In genomic region chr21:38300180-38300579, GRCh38 we compare ENCODE assay signal across 1 cellular context.
TF ChIP-seq lines count a peak whose summit lies in the region.

No MANE protein-coding gene starts in this region.

TF ChIP-seq in A549, 52 proteins besides CTCF, POLR2A, EP300 and RAD21 (continued from another document):
- TF ChIP-seq RNF2 (IDR thresholded peaks at IDR 0.05; ENCODE audit: borderline replicate concordance, low read depth), result no peak
- TF ChIP-seq CBX2 (IDR thresholded peaks at IDR 0.05; ENCODE audit: borderline replicate concordance, low read depth), result no peak
- TF ChIP-seq ELK1 (IDR thresholded peaks at IDR 0.05; ENCODE audit: low read depth, low read length), result no peak
- TF ChIP-seq, protein P1, sequence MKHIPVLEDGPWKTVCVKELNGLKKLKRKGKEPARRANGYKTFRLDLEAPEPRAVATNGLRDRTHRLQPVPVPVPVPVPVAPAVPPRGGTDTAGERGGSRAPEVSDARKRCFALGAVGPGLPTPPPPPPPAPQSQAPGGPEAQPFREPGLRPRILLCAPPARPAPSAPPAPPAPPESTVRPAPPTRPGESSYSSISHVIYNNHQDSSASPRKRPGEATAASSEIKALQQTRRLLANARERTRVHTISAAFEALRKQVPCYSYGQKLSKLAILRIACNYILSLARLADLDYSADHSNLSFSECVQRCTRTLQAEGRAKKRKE (CRISPR knock-in tag; IDR thresholded peaks at IDR 0.05; ENCODE audit: low read depth), result no peak
- no peak for TF ChIP-seq HOXB13 (CRISPR knock-in tag; IDR thresholded peaks at IDR 0.05; ENCODE audit: low read depth)
- no peak for TF ChIP-seq EHMT2 (IDR thresholded peaks at IDR 0.05; ENCODE audit: low read depth)
- TF ChIP-seq CHD4 (IDR thresholded peaks at IDR 0.05; ENCODE audit: borderline replicate concordance), result no peak
- no peak for TF ChIP-seq JUN (IDR thresholded peaks at IDR 0.05)
- TF ChIP-seq, protein P2, sequence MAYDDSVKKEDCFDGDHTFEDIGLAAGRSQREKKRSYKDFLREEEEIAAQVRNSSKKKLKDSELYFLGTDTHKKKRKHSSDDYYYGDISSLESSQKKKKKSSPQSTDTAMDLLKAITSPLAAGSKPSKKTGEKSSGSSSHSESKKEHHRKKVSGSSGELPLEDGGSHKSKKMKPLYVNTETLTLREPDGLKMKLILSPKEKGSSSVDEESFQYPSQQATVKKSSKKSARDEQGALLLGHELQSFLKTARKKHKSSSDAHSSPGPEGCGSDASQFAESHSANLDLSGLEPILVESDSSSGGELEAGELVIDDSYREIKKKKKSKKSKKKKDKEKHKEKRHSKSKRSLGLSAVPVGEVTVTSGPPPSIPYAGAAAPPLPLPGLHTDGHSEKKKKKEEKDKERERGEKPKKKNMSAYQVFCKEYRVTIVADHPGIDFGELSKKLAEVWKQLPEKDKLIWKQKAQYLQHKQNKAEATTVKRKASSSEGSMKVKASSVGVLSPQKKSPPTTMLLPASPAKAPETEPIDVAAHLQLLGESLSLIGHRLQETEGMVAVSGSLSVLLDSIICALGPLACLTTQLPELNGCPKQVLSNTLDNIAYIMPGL (CRISPR knock-in tag; IDR thresholded peaks at IDR 0.05; ENCODE audit: borderline replicate concordance), result no peak
- TF ChIP-seq MAZ (IDR thresholded peaks at IDR 0.05; ENCODE audit: borderline replicate concordance, low read depth, low read length), result no peak
- TF ChIP-seq RCOR1 (IDR thresholded peaks at IDR 0.05; ENCODE audit: low read depth, low read length), result no peak
- TF ChIP-seq RARB (CRISPR knock-in tag; IDR thresholded peaks at IDR 0.05), result no peak
- TF ChIP-seq, protein P3, sequence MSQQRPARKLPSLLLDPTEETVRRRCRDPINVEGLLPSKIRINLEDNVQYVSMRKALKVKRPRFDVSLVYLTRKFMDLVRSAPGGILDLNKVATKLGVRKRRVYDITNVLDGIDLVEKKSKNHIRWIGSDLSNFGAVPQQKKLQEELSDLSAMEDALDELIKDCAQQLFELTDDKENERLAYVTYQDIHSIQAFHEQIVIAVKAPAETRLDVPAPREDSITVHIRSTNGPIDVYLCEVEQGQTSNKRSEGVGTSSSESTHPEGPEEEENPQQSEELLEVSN (IDR thresholded peaks at IDR 0.05; ENCODE audit: borderline replicate concordance, low read depth), result no peak
- no peak for TF ChIP-seq NFE2L2 (conservative IDR thresholded peaks at IDR 0.05; ENCODE audit: low read length)
- TF ChIP-seq HDAC2 (IDR thresholded peaks at IDR 0.05), result no peak
TF ChIP-seq in A549: peak in this region for 0.
